15 cellular contexts compared by ENCODE assay signal in the genomic region with DNA sequence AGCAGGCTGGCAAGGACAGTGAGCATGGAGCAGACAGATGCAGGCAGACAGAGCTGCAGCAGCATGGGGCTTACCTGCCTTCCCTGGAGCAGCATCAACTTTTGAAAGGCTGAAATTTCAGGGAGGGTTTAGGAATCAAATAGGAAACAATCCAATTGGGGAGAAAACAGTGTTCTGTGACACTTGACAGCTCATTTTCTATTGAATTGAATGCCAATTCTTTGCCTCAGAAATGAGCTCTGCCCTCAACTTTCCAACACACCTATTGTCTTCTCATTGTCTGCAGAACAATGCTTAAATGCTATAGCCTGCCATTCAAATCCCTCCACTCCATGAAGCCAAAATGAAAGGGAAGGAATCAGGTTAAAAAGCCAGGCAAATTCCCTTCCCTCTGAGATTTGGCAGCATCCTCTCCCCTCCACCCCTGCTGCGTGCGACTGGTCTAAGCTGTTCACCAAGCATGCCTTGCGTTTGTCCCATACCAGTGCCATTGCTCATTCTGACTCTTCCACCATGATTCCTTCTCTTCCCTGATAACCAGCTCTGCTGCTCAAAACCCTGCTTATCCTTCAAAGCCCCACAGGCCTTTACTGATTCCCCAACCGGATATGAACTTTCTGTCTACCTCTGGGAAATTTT. TPM values are rescaled to one million over a fixed set of nuclear protein-coding genes. Genes with fewer than 3 reads are reported as not detected.
A peak's percentile ranks its signal among the peaks of the same experiment; 100 is the strongest.
DNase-seq lines count a peak whose midpoint lies in the region; FAIRE-seq and TF ChIP-seq lines count a peak whose summit lies in the region.
"Had no signal": no experiment of that assay in that cellular context is flagged by ENCODE, and none has a peak within 500 bp of the region (broad histone marks: within the 10 kb centered on the region; RNA-seq: fewer than 3 reads in every experiment).

No MANE protein-coding gene starts in this region.

- no peak overlapping the region for H3K9ac ChIP-seq in neural progenitor cell

- H3K27me3 ChIP-seq in neural progenitor cell, result no peaks in the 10 kb centered on the region
- no peaks in the 10 kb centered on the region for H3K27me3 ChIP-seq in tibial artery
- H3K27me3 ChIP-seq: breast epithelium, esophagus squamous epithelium had no signal

- H3K4me3 ChIP-seq in neural progenitor cell (no peak overlapping the region), tibial artery (no peak overlapping the region)
- H3K4me3 ChIP-seq: breast epithelium, esophagus squamous epithelium, K562 had no signal

- H3K4me3 Mint-ChIP-seq in neural progenitor cell, result no peak overlapping the region
- no peak overlapping the region for H3K4me3 Mint-ChIP-seq in chondrocyte (ENCODE audit: unreplicated experiment)

- no peak for FAIRE-seq in HTR-8/SVneo (lab: Jason Lieb, UNC)
- FAIRE-seq: K562, keratinocyte had no signal

- TF ChIP-seq CTCF in neural progenitor cell (IDR thresholded peaks at IDR 0.05) (no peak), chondrocyte (IDR thresholded peaks at IDR 0.05) (no peak), tibial artery (IDR thresholded peaks at IDR 0.05) (no peak)

- H3K27ac Mint-ChIP-seq in neural progenitor cell, result peak overlapping the region; percentile 11
- no peak overlapping the region for H3K27ac Mint-ChIP-seq in chondrocyte (ENCODE audit: unreplicated experiment)

- H3K27me3 Mint-ChIP-seq in neural progenitor cell (ENCODE audit: insufficient read depth, low read depth), result peaks cover 4% of the 10 kb centered on the region
- peaks cover 33% of the 10 kb centered on the region for H3K27me3 Mint-ChIP-seq in chondrocyte (ENCODE audit: low read depth)

- peaks cover 18% of the 10 kb centered on the region for H3F3A ChIP-seq in neural progenitor cell (ENCODE audit: low read depth)

- peak overlapping the region; percentile 28 for H3K4me2 ChIP-seq in neural progenitor cell

- H3K4me1 ChIP-seq in neural progenitor cell (peaks cover 24% of the 10 kb centered on the region), tibial artery (peaks cover 0 to 5% (median 0%) of the 10 kb centered on the region in 4 donors)
- H3K4me1 ChIP-seq: breast epithelium had no signal

- no peak overlapping the region for H3K27ac ChIP-seq in neural progenitor cell
- H3K27ac ChIP-seq in tibial artery, result no peak overlapping the region
- H3K27ac ChIP-seq: breast epithelium, esophagus squamous epithelium had no signal

- H3K9me3 ChIP-seq in neural progenitor cell (ENCODE audit: low read depth), result no peaks in the 10 kb centered on the region
- no peaks in the 10 kb centered on the region for H3K9me3 ChIP-seq in tibial artery
- H3K9me3 ChIP-seq: breast epithelium, esophagus squamous epithelium had no signal

- no peaks in the 10 kb centered on the region for H3K36me3 Mint-ChIP-seq in neural progenitor cell
- no peaks in the 10 kb centered on the region for H3K36me3 Mint-ChIP-seq in chondrocyte (ENCODE audit: low read depth)

- DNase-seq in ELR (ENCODE audit: low read depth) (peak; percentile 48), HTR-8/SVneo (ENCODE audit: insufficient read length, low spot score) (peak; percentile 37), cerebellum (ENCODE audit: low spot score) (peak; percentile 30), neural progenitor cell (ENCODE audit: low spot score) (peak; percentile 79), chondrocyte (ENCODE audit: low spot score) (no peak), CD1c-positive myeloid dendritic cell (ENCODE audit: extremely low spot score) (no peak), tibial artery (no peak), HPDE6-E6E7 (ENCODE audit: extremely low spot score) (no peak)
- DNase-seq: activated T-cell treated with anti-CD3 and anti-CD28 coated beads, Interleukin-2, amount 50 U/mL, for 1 hour; esophagus squamous epithelium; NCI-H2029 treated with DMSO at 0.1 percent for 48 hours; stimulated activated CD4-positive, alpha-beta T cell treated with anti-CD3 and anti-CD28 coated beads, Interleukin-15, amount 100 ng/mL, for 24 hours had no signal

- H3K4me1 Mint-ChIP-seq in neural progenitor cell (peaks cover 12% of the 10 kb centered on the region), chondrocyte (ENCODE audit: low read depth) (no peaks in the 10 kb centered on the region)

- H4K20me1 ChIP-seq in neural progenitor cell (ENCODE audit: low read depth), result no peaks in the 10 kb centered on the region

- no peaks in the 10 kb centered on the region for H3K79me2 ChIP-seq in neural progenitor cell (ENCODE audit: low read depth)

- no peak overlapping the region for H2AFZ ChIP-seq in neural progenitor cell (replicated peaks)

- no peaks in the 10 kb centered on the region for H3K36me3 ChIP-seq in neural progenitor cell
- no peaks in the 10 kb centered on the region for H3K36me3 ChIP-seq in tibial artery
- H3K36me3 ChIP-seq: breast epithelium, esophagus squamous epithelium had no signal

- intact Hi-C loops in tibial artery (cut with DNase I; ENCODE audit: low total_unique reads), result no loop called here

- H3K9me3 Mint-ChIP-seq in neural progenitor cell (peaks cover 1% of the 10 kb centered on the region), chondrocyte (ENCODE audit: low read depth) (no peaks in the 10 kb centered on the region)

RNA-seq across cellular contexts. Expression of a gene that starts 32.3 kb away (rescaled TPM):
- 41.6 TPM for total RNA-seq in cerebellum
- total RNA-seq in neural progenitor cell (ENCODE audit: low replicate concordance), result 25.4 and 59.4 TPM in 2 replicates
- 31.0 to 31.7 TPM (median 31.4 TPM) in 3 replicates for total RNA-seq in chondrocyte

RNA-seq across cellular contexts. Expression of a gene that starts 58.9 kb away (rescaled TPM):
- total RNA-seq in cerebellum (0.73 TPM), neural progenitor cell (ENCODE audit: low replicate concordance) (not detected in 2 replicates), chondrocyte (not detected in 3 replicates)
- total RNA-seq: breast epithelium, esophagus squamous epithelium, K562 had no signal

Comparison
In these comparisons a context has a peak if more than half of its experiments do, and no peak if none do; other contexts are left out.
1. DNase-seq: peak in ELR (single experiment), HTR-8/SVneo (single experiment), cerebellum (single experiment) and neural progenitor cell (single experiment); none in chondrocyte (single experiment), CD1c-positive myeloid dendritic cell (single experiment), tibial artery (0 of 2) and HPDE6-E6E7 (single experiment).